Comparison of ENCODE assay signal across 9 cellular contexts in the genomic region with DNA sequence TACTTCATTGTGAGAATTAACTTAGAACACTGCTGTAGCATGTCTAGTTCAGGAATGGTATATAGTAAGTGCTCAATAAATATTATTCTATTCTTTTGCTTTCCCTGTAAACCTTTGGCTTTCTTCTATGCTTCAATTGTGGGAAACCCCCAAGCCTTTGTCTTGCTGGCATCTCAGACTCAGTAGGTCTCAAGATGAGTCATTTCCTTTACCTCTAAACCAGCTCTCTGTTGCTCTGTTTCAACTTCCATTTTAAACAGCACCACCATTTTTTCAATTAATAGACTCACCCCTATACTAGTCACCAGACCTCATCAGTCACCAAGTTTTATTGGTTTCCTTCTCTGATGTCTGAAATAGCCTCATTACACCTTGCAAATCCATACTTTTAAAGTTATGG. TPM values are rescaled to one million over a fixed set of nuclear protein-coding genes. Genes with fewer than 3 reads are reported as not detected.
DNase-seq lines count a peak whose midpoint lies in the region; ATAC-seq, FAIRE-seq and TF ChIP-seq lines count a peak whose summit lies in the region.
"Had no signal": no experiment of that assay in that cellular context is flagged by ENCODE, and none has a peak within 500 bp of the region (broad histone marks: within the 10 kb centered on the region; RNA-seq: fewer than 3 reads in every experiment).

No MANE protein-coding gene starts in this region.

- no peak overlapping the region for H2AK5ac ChIP-seq in H9 (ENCODE audit: insufficient read length, low read length)

- H3K56ac ChIP-seq in H9 (ENCODE audit: insufficient read length, low read depth, low read length), result no peak overlapping the region

- no peak overlapping the region for H3K4me3 Mint-ChIP-seq in CD4-positive, alpha-beta T cell
- no peak overlapping the region for H3K4me3 Mint-ChIP-seq in activated CD4-positive, alpha-beta memory T cell treated with anti-CD3 and anti-CD28 coated beads, Interleukin-2, amount 10 ng/mL, durations not matched to agents 7 days and 5 days
- no peak overlapping the region for H3K4me3 Mint-ChIP-seq in H9
- H3K4me3 Mint-ChIP-seq: central memory CD8-positive, alpha-beta T cell had no signal

- no peak overlapping the region for H3K9ac ChIP-seq in H9 (ENCODE audit: extremely low read depth, insufficient read length, low read length)

- no peak overlapping the region for H2AFZ ChIP-seq in H9 (ENCODE audit: low read length)

- no peak overlapping the region for H3K23ac ChIP-seq in H9 (ENCODE audit: insufficient read length, low read depth, low read length)

- H3K9me3 Mint-ChIP-seq in CD4-positive, alpha-beta T cell, result no peaks in the 10 kb centered on the region
- H3K9me3 Mint-ChIP-seq in activated CD4-positive, alpha-beta memory T cell treated with anti-CD3 and anti-CD28 coated beads, Interleukin-2, amount 10 ng/mL, durations not matched to agents 7 days and 5 days, result peaks cover 16% of the 10 kb centered on the region
- H3K9me3 Mint-ChIP-seq in H9, result no peaks in the 10 kb centered on the region
- H3K9me3 Mint-ChIP-seq: central memory CD8-positive, alpha-beta T cell had no signal

- H3K14ac ChIP-seq in H9 (ENCODE audit: insufficient read depth, low read length), result no peak overlapping the region

- no peak overlapping the region for H2BK12ac ChIP-seq in H9 (ENCODE audit: insufficient read length, low read depth, low read length)

- no peak overlapping the region for H2BK15ac ChIP-seq in H9 (ENCODE audit: low read depth, low read length)

- peaks cover 3% of the 10 kb centered on the region; the same call in 1 of the 2 replicates for H3K4me1 ChIP-seq in H9 (ENCODE audit: insufficient read depth, low read length)

- intact Hi-C loops in CD4-positive, alpha-beta T cell (cut with DNase I, micrococcal nuclease), result no loop called here
- intact Hi-C loops in posterior vena cava (cut with DNase I), result no loop called here

- no peaks in the 10 kb centered on the region for H3K79me2 ChIP-seq in H9 (ENCODE audit: insufficient read depth, low read length)

- ATAC-seq in CD4-positive, alpha-beta T cell (ENCODE audit: poor library complexity), result peak; percentile 29
- ATAC-seq in HG03025 (IDR thresholded peaks at IDR 0.05; ENCODE audit: low FRiP score, unreplicated experiment), result peak; percentile 98

- FAIRE-seq in GM19239 (lab: Jason Lieb, UNC), result peak; percentile 66

- H4K5ac ChIP-seq in H9 (ENCODE audit: insufficient read length, low read depth, low read length), result no peak overlapping the region

- no peaks in the 10 kb centered on the region for H3K27me3 Mint-ChIP-seq in CD4-positive, alpha-beta T cell
- H3K27me3 Mint-ChIP-seq in activated CD4-positive, alpha-beta memory T cell treated with anti-CD3 and anti-CD28 coated beads, Interleukin-2, amount 10 ng/mL, durations not matched to agents 7 days and 5 days, result no peaks in the 10 kb centered on the region
- H3K27me3 Mint-ChIP-seq in H9 (ENCODE audit: low read depth), result no peaks in the 10 kb centered on the region
- H3K27me3 Mint-ChIP-seq: central memory CD8-positive, alpha-beta T cell had no signal

- H3K4me2 ChIP-seq in H9 (ENCODE audit: insufficient read depth, insufficient read length, low read length), result no peak overlapping the region

- H4K8ac ChIP-seq in H9 (replicated peaks; ENCODE audit: insufficient read length, low read depth, low read length), result no peak overlapping the region

- H3K27ac Mint-ChIP-seq in CD4-positive, alpha-beta T cell, result no peak overlapping the region
- H3K27ac Mint-ChIP-seq in activated CD4-positive, alpha-beta memory T cell treated with anti-CD3 and anti-CD28 coated beads, Interleukin-2, amount 10 ng/mL, durations not matched to agents 7 days and 5 days, result peak overlapping the region; percentile 63
- H3K27ac Mint-ChIP-seq in H9, result no peak overlapping the region

- no peak overlapping the region for H2BK120ac ChIP-seq in H9 (ENCODE audit: low read depth, low read length, poor library complexity, severe bottlenecking)

- no peak overlapping the region for H4K91ac ChIP-seq in H9 (ENCODE audit: insufficient read length, low read depth, low read length)

- H3K36me3 Mint-ChIP-seq in CD4-positive, alpha-beta T cell (ENCODE audit: low read depth), result no peaks in the 10 kb centered on the region
- H3K36me3 Mint-ChIP-seq in activated CD4-positive, alpha-beta memory T cell treated with anti-CD3 and anti-CD28 coated beads, Interleukin-2, amount 10 ng/mL, durations not matched to agents 7 days and 5 days (ENCODE audit: low read depth), result peaks cover 22% of the 10 kb centered on the region
- no peaks in the 10 kb centered on the region for H3K36me3 Mint-ChIP-seq in H9 (ENCODE audit: insufficient read depth in 1 of 3, low read depth in 3 of 3)

- H2BK5ac ChIP-seq in H9 (ENCODE audit: insufficient read length, low read length), result no peak overlapping the region

- H3K27me3 ChIP-seq in CD4-positive, alpha-beta T cell (ENCODE audit: control insufficient read depth, insufficient read depth, low read length), result no peaks in the 10 kb centered on the region
- H3K27me3 ChIP-seq in H9 (ENCODE audit: insufficient read depth, low read length), result no peaks in the 10 kb centered on the region

- H3K4me1 Mint-ChIP-seq in CD4-positive, alpha-beta T cell (ENCODE audit: low read depth), result peaks cover 5% of the 10 kb centered on the region
- H3K4me1 Mint-ChIP-seq in activated CD4-positive, alpha-beta memory T cell treated with anti-CD3 and anti-CD28 coated beads, Interleukin-2, amount 10 ng/mL, durations not matched to agents 7 days and 5 days, result peaks cover 17% of the 10 kb centered on the region
- H3K4me1 Mint-ChIP-seq in H9, result peaks cover 10 to 11% of the 10 kb centered on the region in 2 experiments

- H3K18ac ChIP-seq in H9 (ENCODE audit: insufficient read length, low read depth, low read length), result no peak overlapping the region

- no peaks in the 10 kb centered on the region for H3K79me1 ChIP-seq in H9 (ENCODE audit: insufficient read depth, low read depth, low read length, poor library complexity, severe bottlenecking)

- no peak overlapping the region for H3K4ac ChIP-seq in H9 (ENCODE audit: low read depth, low read length)

- H3K9me3 ChIP-seq in CD4-positive, alpha-beta T cell (ENCODE audit: control insufficient read depth, low read length), result no peaks in the 10 kb centered on the region
- H3K9me3 ChIP-seq in H9 (ENCODE audit: control insufficient read depth, low read depth, low read length), result no peaks in the 10 kb centered on the region

- POLR2A ChIA-PET in CD4-positive, alpha-beta T cell (lab: Charles Lee), result no interaction called here
- POLR2A ChIA-PET in activated CD4-positive, alpha-beta memory T cell treated with anti-CD3 and anti-CD28 coated beads, Interleukin-2, amount 10 ng/mL, durations not matched to agents 7 days and 5 days (lab: Charles Lee), result interaction anchor here (1.1 kb wide), 1 partner anchor 53 kb away, joined by 5 read pairs; no protein-coding TSS in a partner anchor

- in situ Hi-C loops in G401 (cut with HindIII; ENCODE audit: low sequenced_read_pairs), result no loop called here

- H4K20me1 ChIP-seq in H9 (ENCODE audit: control insufficient read depth, insufficient read depth, insufficient read length), result no peaks in the 10 kb centered on the region

- H2BK20ac ChIP-seq in H9 (ENCODE audit: low read depth, low read length, poor library complexity, severe bottlenecking), result no peak overlapping the region

- no peaks in the 10 kb centered on the region for H3K23me2 ChIP-seq in H9 (ENCODE audit: insufficient read length, low read depth, low read length, poor library complexity, severe bottlenecking)

- no peak overlapping the region for H3T11ph ChIP-seq in H9 (ENCODE audit: low read length)

- no peak for DNase-seq in CD4-positive, alpha-beta T cell
- peak; percentile 8 for DNase-seq in GM19239 (ENCODE audit: insufficient read length, low spot score)
- DNase-seq in activated CD4-positive, alpha-beta memory T cell treated with anti-CD3 and anti-CD28 coated beads, Interleukin-2, amount 10 ng/mL, durations not matched to agents 7 days and 5 days, result peak; percentile 26
- no peak for DNase-seq in G401 (ENCODE audit: low spot score)
- no peak for DNase-seq in islet precursor cell
- no peak for DNase-seq in posterior vena cava (ENCODE audit: low spot score)
- DNase-seq in H9, result no peak

- CTCF ChIA-PET in CD4-positive, alpha-beta T cell (lab: Charles Lee), result no interaction called here
- CTCF ChIA-PET in activated CD4-positive, alpha-beta memory T cell treated with anti-CD3 and anti-CD28 coated beads, Interleukin-2, amount 10 ng/mL, durations not matched to agents 7 days and 5 days (lab: Charles Lee), result interaction anchor here (1.1 kb wide), 1 partner anchor 434 kb away, joined by 3 read pairs; no protein-coding TSS in a partner anchor

- no peak for TF ChIP-seq CTCF in CD4-positive, alpha-beta T cell (IDR thresholded peaks at IDR 0.05)
- no peak for TF ChIP-seq CTCF in H9 (conservative IDR thresholded peaks at IDR 0.05)

- H3K27ac ChIP-seq in CD4-positive, alpha-beta T cell (ENCODE audit: low read depth, low read length), result no peak overlapping the region
- H3K27ac ChIP-seq in H9 (ENCODE audit: insufficient read length, low read depth, low read length), result no peak overlapping the region

RNA-seq across cellular contexts. Expression of a gene that starts 43.5 kb away (rescaled TPM):
- total RNA-seq in CD4-positive, alpha-beta T cell, result 1 to 10 TPM; 9.5 to 9.9 TPM
- 10 to 100 TPM; 46.5 to 50.1 TPM for total RNA-seq in activated CD4-positive, alpha-beta memory T cell treated with anti-CD3 and anti-CD28 coated beads, Interleukin-2, amount 10 ng/mL, durations not matched to agents 7 days and 5 days
- total RNA-seq in G401 (2014; rRNA removed; shearing (Covaris generic)), result 11.1 and 31.1 TPM in 2 replicates
- 10 to 100 TPM; 35.6 to 45.2 TPM for total RNA-seq in posterior vena cava
- 72.7 and 73.2 TPM in 2 replicates for total RNA-seq in H9 (2021)

Comparison
In these comparisons a context has a peak if more than half of its experiments do, and no peak if none do; other contexts are left out.
1. DNase-seq: peak in GM19239 (single experiment) and activated CD4-positive, alpha-beta memory T cell treated with anti-CD3 and anti-CD28 coated beads, Interleukin-2, amount 10 ng/mL, durations not matched to agents 7 days and 5 days (single experiment); none in CD4-positive, alpha-beta T cell (0 of 10), G401 (single experiment), islet precursor cell (single experiment), posterior vena cava (single experiment) and H9 (single experiment).